In genomic region chrX:27599928-27600327, GRCh38 we compare ENCODE assay signal across 1 cellular context.
TF ChIP-seq lines count a peak whose summit lies in the region.

No MANE protein-coding gene starts in this region.

TF ChIP-seq in HepG2, 621 proteins besides CTCF, POLR2A, EP300 and RAD21:
- no peak for TF ChIP-seq ZC3H4 (CRISPR knock-in tag; IDR thresholded peaks at IDR 0.05; ENCODE audit: borderline replicate concordance)
